ENCODE assay signal across 8 cellular contexts in the genomic region with DNA sequence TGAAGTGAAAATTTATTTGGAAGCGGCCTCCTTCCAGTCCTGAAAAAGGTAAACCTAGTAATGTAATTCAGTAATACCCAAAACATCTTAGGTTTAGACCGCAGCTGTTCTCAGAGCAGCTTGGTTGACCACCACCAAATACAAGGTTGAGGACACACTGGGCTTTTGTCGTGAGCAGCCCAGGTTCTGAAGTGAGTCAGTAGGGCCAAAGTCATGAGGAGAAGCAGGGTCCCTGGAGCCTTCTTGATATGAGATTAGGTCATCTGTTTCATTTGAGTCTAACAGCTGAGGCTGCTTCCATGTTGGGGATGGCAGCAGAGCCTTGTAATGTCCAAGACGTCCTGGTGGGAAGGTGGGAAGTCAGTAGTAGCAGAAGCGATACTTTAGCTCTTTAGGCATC. TPM values are rescaled to one million over a fixed set of nuclear protein-coding genes. Genes with fewer than 3 reads are reported as not detected.
DNase-seq lines count a peak whose midpoint lies in the region; ATAC-seq and TF ChIP-seq lines count a peak whose summit lies in the region.

No MANE protein-coding gene starts in this region.

- CTCF ChIA-PET in HEK293 (lab: Yijun Ruan, JAX), result interaction anchor here (0.6 to 1.9 kb wide), 5 partner anchors 11 to 45 kb away, joined by 3 to 7 read pairs (median 3); no protein-coding TSS in a partner anchor

- H3K36me3 ChIP-seq in HEK293 (ENCODE audit: control insufficient read depth in 2 of 2, insufficient read depth in 1 of 2, low read length in 2 of 2) (peaks cover 22 to 55% of the 10 kb centered on the region in 2 experiments; a peak in 2 of 3 replicates), WERI-Rb-1 (peaks cover 58% of the 10 kb centered on the region), spleen (peaks cover 0 to 45% (median 0%) of the 10 kb centered on the region in 6 donors)

- H3K27ac ChIP-seq in HEK293 (ENCODE audit: extremely low read depth, low read depth, low read length) (peak overlapping the region; percentile 94), WERI-Rb-1 (no peak overlapping the region), spleen (peak overlapping the region in 7 of 8 donors; percentile 31 to 99 (median 97))

- H3K27me3 ChIP-seq in WERI-Rb-1 (ENCODE audit: insufficient read depth, low read depth, severe bottlenecking) (no peaks in the 10 kb centered on the region), spleen (replicated peaks in 1 of 7) (no peaks in the 10 kb centered on the region)

- 41 to 64% (median 57%) methylated on average over 5 of the region's 5 CpGs for WGBS in spleen, 5 donors

- ATAC-seq in GM19023 (IDR thresholded peaks at IDR 0.05; ENCODE audit: unreplicated experiment) (no peak), GM18517 (IDR thresholded peaks at IDR 0.05; ENCODE audit: unreplicated experiment) (no peak)

- POLR2A ChIA-PET in HEK293 (lab: Yijun Ruan, JAX), result interaction anchor here (0.9 kb wide), 1 partner anchor 30 kb away, joined by 3 read pairs; no protein-coding TSS in a partner anchor

- H3K4me3 ChIP-seq in HEK293 (ENCODE audit: low read depth, low read length) (peak overlapping the region; percentile 59), WERI-Rb-1 (ENCODE audit: low read depth, low read length) (peak overlapping the region; percentile 65), spleen (peak overlapping the region; percentile 73 to 94 (median 85))

- DNase-seq in WERI-Rb-1 (no peak), glomerular visceral epithelial cell (ENCODE audit: extremely low spot score) (peak; percentile 36), spleen (no peak), islet precursor cell (no peak), NCI-H510A (lab: John Stamatoyannopoulos, UW) (no peak)

- H3K9me3 ChIP-seq in HEK293 (ENCODE audit: control insufficient read depth, insufficient read depth, low read depth, low read length), result no peaks in the 10 kb centered on the region
- no peaks in the 10 kb centered on the region for H3K9me3 ChIP-seq in WERI-Rb-1 (ENCODE audit: severe bottlenecking)
- H3K9me3 ChIP-seq in spleen, result no peaks in the 10 kb centered on the region

- no peak for TF ChIP-seq POLR2A in spleen (IDR thresholded peaks at IDR 0.05)

- H3K4me1 ChIP-seq in HEK293 (ENCODE audit: control insufficient read depth, insufficient read depth, low read length) (peaks cover 40% of the 10 kb centered on the region), spleen (peaks cover 56 to 78% (median 72%) of the 10 kb centered on the region in 6 donors)

- TF ChIP-seq CTCF in HEK293 (tag by site-specific recombination; IDR thresholded peaks at IDR 0.05) (no peak), WERI-Rb-1 (IDR thresholded peaks at IDR 0.05; ENCODE audit: low read depth, low read length) (no peak), spleen (IDR thresholded peaks at IDR 0.05 in 8 of 11, conservative IDR thresholded peaks at IDR 0.05 in 3 of 11) (no peak)

- intact Hi-C loops in spleen (cut with DNase I; ENCODE audit: low total_unique reads), result no loop called here

TF ChIP-seq in HEK293, 187 proteins besides CTCF, POLR2A, EP300 and RAD21:
- TF ChIP-seq ZNF600 (tag by site-specific recombination; IDR thresholded peaks at IDR 0.05) (peak; percentile 28; the same call in 1 of the 2 replicates), ZNF16 (tag by site-specific recombination; IDR thresholded peaks at IDR 0.05; ENCODE audit: low read depth) (no peak), ZIC2 (tag by site-specific recombination; IDR thresholded peaks at IDR 0.05) (peak; percentile 21; the same call in 1 of the 2 replicates), IKZF3 (tag by site-specific recombination; IDR thresholded peaks at IDR 0.05) (peak; percentile 15; the same call in 1 of the 2 replicates), TCF7L2 (IDR thresholded peaks at IDR 0.05; ENCODE audit: borderline replicate concordance, low read depth, low read length) (no peak), ZBTB20 (tag by site-specific recombination; IDR thresholded peaks at IDR 0.05) (peak; percentile 23; the same call in 1 of the 2 replicates), ZNF394 (tag by site-specific recombination; IDR thresholded peaks at IDR 0.05; ENCODE audit: borderline replicate concordance) (peak; percentile 74), ZNF175 (tag by site-specific recombination; IDR thresholded peaks at IDR 0.05) (no peak), ZBTB48 (tag by site-specific recombination; IDR thresholded peaks at IDR 0.05) (peak; percentile 30; the same call in 1 of the 2 replicates), ZNF239 (tag by site-specific recombination; IDR thresholded peaks at IDR 0.05) (no peak), ZNF830 (tag by site-specific recombination; IDR thresholded peaks at IDR 0.05; ENCODE audit: low read depth) (no peak)
- TF ChIP-seq, protein P1, sequence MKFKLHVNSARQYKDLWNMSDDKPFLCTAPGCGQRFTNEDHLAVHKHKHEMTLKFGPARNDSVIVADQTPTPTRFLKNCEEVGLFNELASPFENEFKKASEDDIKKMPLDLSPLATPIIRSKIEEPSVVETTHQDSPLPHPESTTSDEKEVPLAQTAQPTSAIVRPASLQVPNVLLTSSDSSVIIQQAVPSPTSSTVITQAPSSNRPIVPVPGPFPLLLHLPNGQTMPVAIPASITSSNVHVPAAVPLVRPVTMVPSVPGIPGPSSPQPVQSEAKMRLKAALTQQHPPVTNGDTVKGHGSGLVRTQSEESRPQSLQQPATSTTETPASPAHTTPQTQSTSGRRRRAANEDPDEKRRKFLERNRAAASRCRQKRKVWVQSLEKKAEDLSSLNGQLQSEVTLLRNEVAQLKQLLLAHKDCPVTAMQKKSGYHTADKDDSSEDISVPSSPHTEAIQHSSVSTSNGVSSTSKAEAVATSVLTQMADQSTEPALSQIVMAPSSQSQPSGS (tag by site-specific recombination; IDR thresholded peaks at IDR 0.05; ENCODE audit: low read depth), result peak; percentile 86

RNA-seq across cellular contexts. Expression of a gene that starts 2.2 kb away (rescaled TPM):
- total RNA-seq in spleen, result 100 to 1,000 TPM in 3 of 7 donors, 10 to 100 TPM in 4; 73.7 to 120 (median 94.9) TPM
- polyA plus RNA-seq in spleen, result 10 to 100 TPM; 27.1 to 51.5 (median 36.6) TPM

RNA-seq across cellular contexts. Expression of a gene that starts 39.6 kb away (rescaled TPM):
- total RNA-seq in spleen, result 10 to 100 TPM; 10.7 to 23.4 (median 18.4) TPM
- 10 to 100 TPM in 1 of 3 donors, 1 to 10 TPM in 2; 2.9 to 11.2 (median 3.4) TPM for polyA plus RNA-seq in spleen
